Comparison of ENCODE assay signal across 10 cellular contexts in the genomic region with DNA sequence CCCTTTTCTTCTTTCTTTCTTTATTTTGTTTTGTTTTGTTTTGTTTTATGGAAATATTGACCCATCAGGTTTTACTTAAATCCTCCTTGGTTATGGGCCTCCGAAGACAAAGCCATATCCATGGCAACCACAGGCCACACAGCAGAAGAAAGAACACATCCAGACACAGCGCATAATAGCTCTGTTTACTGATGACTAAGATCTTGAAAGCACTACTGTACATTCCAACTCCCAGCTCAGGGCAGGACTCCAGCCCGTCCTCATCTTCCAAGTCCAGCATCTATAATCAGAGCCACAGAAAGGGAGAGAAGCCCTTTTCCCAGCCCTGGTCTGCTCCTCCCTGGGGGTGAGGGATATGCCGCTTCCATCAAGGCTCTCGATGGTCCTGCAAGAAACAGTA.
DNase-seq lines count a peak whose midpoint lies in the region; ATAC-seq and TF ChIP-seq lines count a peak whose summit lies in the region.
"Had no signal": no experiment of that assay in that cellular context is flagged by ENCODE, and none has a peak within 500 bp of the region (broad histone marks: within the 10 kb centered on the region; RNA-seq: fewer than 3 reads in every experiment).

No MANE protein-coding gene starts in this region.

- no peak overlapping the region for H3K4me3 Mint-ChIP-seq in activated T-cell treated with anti-CD3 and anti-CD28 coated beads, Interleukin-2, amount 50 U/mL, for 24 hours
- H3K4me3 Mint-ChIP-seq: naive thymus-derived CD4-positive, alpha-beta T cell had no signal

- peak overlapping the region; percentile 36 for H3K27ac ChIP-seq in colonic mucosa
- no peak overlapping the region for H3K27ac ChIP-seq in upper lobe of left lung
- H3K27ac ChIP-seq: 22Rv1 had no signal

- H3K27me3 ChIP-seq in colonic mucosa = no peaks in the 10 kb centered on the region
- H3K27me3 ChIP-seq in upper lobe of left lung = no peaks in the 10 kb centered on the region

- H3K27me3 Mint-ChIP-seq in activated T-cell treated with anti-CD3 and anti-CD28 coated beads, Interleukin-2, amount 50 U/mL, for 24 hours = peaks cover 5% of the 10 kb centered on the region

- H3K9ac ChIP-seq in colonic mucosa (ENCODE audit: low read depth in 2 of 2, low read length in 2 of 2) = no peak overlapping the region

- H3K36me3 Mint-ChIP-seq in activated T-cell treated with anti-CD3 and anti-CD28 coated beads, Interleukin-2, amount 50 U/mL, for 24 hours (ENCODE audit: low read depth) = no peaks in the 10 kb centered on the region
- H3K36me3 Mint-ChIP-seq: naive thymus-derived CD4-positive, alpha-beta T cell had no signal

- H3K4me3 ChIP-seq in colonic mucosa (no peak overlapping the region), upper lobe of left lung (no peak overlapping the region)

- no peaks in the 10 kb centered on the region for H3K4me1 ChIP-seq in colonic mucosa
- H3K4me1 ChIP-seq in upper lobe of left lung = peaks cover 0 to 12% (median 3%) of the 10 kb centered on the region in 4 donors

- TF ChIP-seq CTCF in colonic mucosa (IDR thresholded peaks at IDR 0.05) (no peak), upper lobe of left lung (IDR thresholded peaks at IDR 0.05) (no peak)

- TF ChIP-seq EP300 in upper lobe of left lung (IDR thresholded peaks at IDR 0.05) = no peak

- H3K36me3 ChIP-seq in colonic mucosa = no peaks in the 10 kb centered on the region
- no peaks in the 10 kb centered on the region for H3K36me3 ChIP-seq in upper lobe of left lung

- H3K27ac Mint-ChIP-seq in activated T-cell treated with anti-CD3 and anti-CD28 coated beads, Interleukin-2, amount 50 U/mL, for 24 hours = no peak overlapping the region
- H3K27ac Mint-ChIP-seq: naive thymus-derived CD4-positive, alpha-beta T cell had no signal

- H3K9me3 ChIP-seq in colonic mucosa (no peaks in the 10 kb centered on the region), upper lobe of left lung (no peaks in the 10 kb centered on the region)

- no peaks in the 10 kb centered on the region for H3K9me3 Mint-ChIP-seq in activated T-cell treated with anti-CD3 and anti-CD28 coated beads, Interleukin-2, amount 50 U/mL, for 24 hours

- no peak for TF ChIP-seq POLR2A in upper lobe of left lung (IDR thresholded peaks at IDR 0.05)

- 67 to 72% methylated on average over 5 of the region's 5 CpGs for WGBS in upper lobe of left lung, 2 donors

- intact Hi-C loops in colonic mucosa (cut with DNase I) = no loop called here

- ATAC-seq in upper lobe of left lung (ENCODE audit: low FRiP score in 2 of 2) (peak; percentile 87 to 92), GM18867 (IDR thresholded peaks at IDR 0.05; ENCODE audit: unreplicated experiment) (no peak)
- ATAC-seq: naive thymus-derived CD4-positive, alpha-beta T cell had no signal

- no peaks in the 10 kb centered on the region for H3K4me1 Mint-ChIP-seq in activated T-cell treated with anti-CD3 and anti-CD28 coated beads, Interleukin-2, amount 50 U/mL, for 24 hours (ENCODE audit: low read depth)
- H3K4me1 Mint-ChIP-seq: naive thymus-derived CD4-positive, alpha-beta T cell had no signal

- DNase-seq in DMS79 treated with DMSO at 0.1 percent for 48 hours (lab: John Stamatoyannopoulos, UW) (peak; percentile 12), DMS79 (lab: John Stamatoyannopoulos, UW) (no peak), colonic mucosa (peak; percentile 39), medulla oblongata (ENCODE audit: extremely low spot score) (peak; percentile 52), upper lobe of left lung (no peak), GDM1 (lab: John Stamatoyannopoulos, UW) (no peak)
- DNase-seq in activated T-cell treated with anti-CD3 and anti-CD28 coated beads, Interleukin-2, amount 50 U/mL, for 24 hours = no peak
- DNase-seq: naive thymus-derived CD4-positive, alpha-beta T cell had no signal

Comparison
In these comparisons a context has a peak if more than half of its experiments do, and no peak if none do; other contexts are left out.
1. DNase-seq: peak in DMS79 treated with DMSO at 0.1 percent for 48 hours (single experiment), colonic mucosa (single experiment) and medulla oblongata (single experiment); none in DMS79 (single experiment), upper lobe of left lung (0 of 2), activated T-cell treated with anti-CD3 and anti-CD28 coated beads, Interleukin-2, amount 50 U/mL, for 24 hours (single experiment) and GDM1 (single experiment).